22 cellular contexts compared by ENCODE assay signal in genomic region chr3:194293546-194294198, GRCh38. TPM values are rescaled to one million over a fixed set of nuclear protein-coding genes. Genes with fewer than 3 reads are reported as not detected.
"Had no signal": no experiment of that assay in that cellular context is flagged by ENCODE, and none has a peak within 500 bp of the region (broad histone marks: within the 10 kb centered on the region; RNA-seq: fewer than 3 reads in every experiment).

No MANE protein-coding gene starts in this region.

- H3K4me1 ChIP-seq: uterus had no signal

- FAIRE-seq: islet of Langerhans, pancreas had no signal

- H3K27me3 ChIP-seq: pancreas, upper lobe of left lung, uterus had no signal

- DNase-seq: effector CD4-positive, alpha-beta T cell; foreskin melanocyte; hippocampal formation; kidney glomerular epithelial cell; mammary epithelial cell; mucosa of descending colon; pancreas; right cardiac atrium; stimulated activated CD4-positive, alpha-beta T cell treated with anti-CD3 and anti-CD28 coated beads, Interleukin-4, amount 100 ng/mL, for 1 hour; stimulated activated CD8-positive, alpha-beta memory T cell treated with anti-CD3 and anti-CD28 coated beads, Interleukin-4, amount 100 ng/mL, for 48 hours; stimulated activated naive CD8-positive, alpha-beta T cell treated with anti-CD3 and anti-CD28 coated beads, Interleukin-15, Interleukin-2, amounts not matched to agents 100 U/mL and 50 U/mL, for 24 hours; upper lobe of left lung had no signal

- H3K9me3 ChIP-seq: mucosa of descending colon, suprapubic skin, upper lobe of left lung, uterus had no signal

- H3K27ac ChIP-seq: coronary artery, suprapubic skin, tibial artery, upper lobe of left lung had no signal

- H3K4me3 ChIP-seq: coronary artery, mucosa of descending colon, pancreas, suprapubic skin, tibial artery, upper lobe of left lung, uterus had no signal

- H3K36me3 ChIP-seq: pancreas, suprapubic skin, tibial artery, upper lobe of left lung, uterus had no signal

- ATAC-seq: mucosa of descending colon; naive thymus-derived CD8-positive, alpha-beta T cell; pancreas; right cardiac atrium; stimulated activated effector memory CD8-positive, alpha-beta T cell treated with anti-CD3 and anti-CD28 coated beads, Interleukin-12 subunit alpha, Interleukin-12 subunit beta, amount 100 ng/mL, for 72 hours; stimulated activated naive CD8-positive, alpha-beta T cell treated with anti-CD3 and anti-CD28 coated beads, Interleukin-15, Interleukin-2, amounts not matched to agents 100 U/mL and 50 U/mL, for 24 hours had no signal

RNA-seq across cellular contexts. Expression of gene CPN2, which starts 57.5 kb away (rescaled TPM):
- total RNA-seq: dermis microvascular lymphatic vessel endothelial cell; mammary epithelial cell; naive thymus-derived CD8-positive, alpha-beta T cell; progenitor cell of endocrine pancreas; right cardiac atrium; suprapubic skin had no signal
- polyA plus RNA-seq: mammary epithelial cell; naive thymus-derived CD8-positive, alpha-beta T cell; neural cell; pancreas had no signal
